25 cellular contexts compared by ENCODE assay signal in the genomic region with DNA sequence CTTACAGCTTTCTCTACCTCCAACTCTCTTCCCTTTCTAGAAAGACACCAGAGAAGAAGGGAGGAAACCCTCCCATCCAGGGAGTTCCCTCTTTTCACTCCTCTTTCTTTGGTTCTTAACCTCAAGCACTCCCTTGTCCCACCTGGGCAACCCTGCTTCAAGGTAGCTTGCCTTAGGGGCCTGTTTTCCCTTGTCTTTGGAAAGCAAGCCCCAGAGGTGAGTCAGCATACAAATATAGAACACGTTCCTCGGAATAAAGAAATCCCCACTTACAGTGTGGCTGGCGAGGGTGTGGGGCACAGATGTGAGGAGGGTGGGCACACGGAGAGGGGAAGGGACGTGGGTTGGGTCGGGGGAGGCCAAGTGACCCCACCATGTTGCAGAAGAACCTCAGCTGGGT. TPM values are rescaled to one million over a fixed set of nuclear protein-coding genes. Genes with fewer than 3 reads are reported as not detected.
A peak's percentile ranks its signal among the peaks of the same experiment; 100 is the strongest.
DNase-seq lines count a peak whose midpoint lies in the region; ATAC-seq and TF ChIP-seq lines count a peak whose summit lies in the region.
"Had no signal": no experiment of that assay in that cellular context is flagged by ENCODE, and none has a peak within 500 bp of the region (broad histone marks: within the 10 kb centered on the region; RNA-seq: fewer than 3 reads in every experiment).

No MANE protein-coding gene starts in this region.

- intact Hi-C loops in psoas muscle (cut with DNase I), result no loop called here
- intact Hi-C loops in dorsolateral prefrontal cortex (cut with DNase I), result loop anchor here in 1 of 2 donors (10.0 kb wide), 1 partner anchor 393 kb away; no protein-coding TSS in a partner anchor

- WGBS in psoas muscle, 3 donors, result 47 to 54% (median 53%) methylated on average over 6 of the region's 6 CpGs

- no peaks in the 10 kb centered on the region for H3K9me3 Mint-ChIP-seq in activated CD8-positive, alpha-beta memory T cell treated with anti-CD3 and anti-CD28 coated beads, Interleukin-2, amount 10 ng/mL, durations not matched to agents 7 days and 5 days (ENCODE audit: low read depth)
- H3K9me3 Mint-ChIP-seq: dendritic cell treated with granulocyte-macrophage colony-stimulating factor and Interleukin-4, amounts not matched to agents 40 ng/mL and 50 ng/mL, for 4 days; memory B cell had no signal

- TF ChIP-seq CTCF in RWPE2 (IDR thresholded peaks at IDR 0.05; ENCODE audit: poor library complexity, severe bottlenecking), result no peak
- no peak for TF ChIP-seq CTCF in epithelial cell of esophagus (IDR thresholded peaks at IDR 0.05; ENCODE audit: insufficient read depth, low read depth, low read length, missing control alignments)
- no peak for TF ChIP-seq CTCF in psoas muscle (IDR thresholded peaks at IDR 0.05)
- no peak for TF ChIP-seq CTCF in dorsolateral prefrontal cortex (IDR thresholded peaks at IDR 0.05 in 54 of 56, conservative IDR thresholded peaks at IDR 0.05 in 2 of 56; ENCODE audit: low read depth in 1 of 56, partially characterized antibody in 56 of 56)

- no peak for ATAC-seq in activated CD8-positive, alpha-beta memory T cell treated with anti-CD3 and anti-CD28 coated beads, Interleukin-2, amount 10 ng/mL, durations not matched to agents 7 days and 5 days
- peak; percentile 61; the same call in 1 of the 3 replicates for ATAC-seq in RWPE2 (ENCODE audit: low read depth)
- ATAC-seq in psoas muscle, result peak; percentile 71 to 83 (median 82)
- no peak for ATAC-seq in GM21717 (IDR thresholded peaks at IDR 0.05; ENCODE audit: unreplicated experiment)
- ATAC-seq: activated CD4-positive, alpha-beta T cell treated with anti-CD3 and anti-CD28 coated beads for 36 hours; stimulated activated naive CD8-positive, alpha-beta T cell treated with anti-CD3 and anti-CD28 coated beads, Interleukin-15, Interleukin-2, amounts not matched to agents 100 U/mL and 50 U/mL, for 24 hours; T-helper 17 cell had no signal

- H3K36me3 ChIP-seq in RWPE2 (ENCODE audit: low read depth) (no peaks in the 10 kb centered on the region), psoas muscle (ENCODE audit: insufficient read depth in 1 of 2, low read depth in 1 of 2) (no peaks in the 10 kb centered on the region)
- H3K36me3 ChIP-seq: cardiac muscle cell, neutrophil had no signal

- H3K4me1 ChIP-seq in RWPE2 (ENCODE audit: insufficient read depth, poor library complexity, severe bottlenecking), result no peaks in the 10 kb centered on the region
- peaks cover 8% of the 10 kb centered on the region for H3K4me1 ChIP-seq in psoas muscle

- H3K27me3 ChIP-seq in RWPE2 (ENCODE audit: insufficient read depth, poor library complexity, severe bottlenecking) (no peaks in the 10 kb centered on the region), psoas muscle (ENCODE audit: insufficient read depth in 3 of 3, low read length in 2 of 3) (no peaks in the 10 kb centered on the region), dorsolateral prefrontal cortex (no peaks in the 10 kb centered on the region)
- H3K27me3 ChIP-seq: cardiac muscle cell, neutrophil had no signal

- no peak overlapping the region for H3K27ac Mint-ChIP-seq in activated CD8-positive, alpha-beta memory T cell treated with anti-CD3 and anti-CD28 coated beads, Interleukin-2, amount 10 ng/mL, durations not matched to agents 7 days and 5 days
- H3K27ac Mint-ChIP-seq: activated CD4-positive, alpha-beta T cell treated with anti-CD3 and anti-CD28 coated beads for 36 hours; dendritic cell treated with granulocyte-macrophage colony-stimulating factor and Interleukin-4, amounts not matched to agents 40 ng/mL and 50 ng/mL, for 4 days; memory B cell; T-helper 17 cell had no signal

- peaks cover 24% of the 10 kb centered on the region for H3K4me1 Mint-ChIP-seq in activated CD8-positive, alpha-beta memory T cell treated with anti-CD3 and anti-CD28 coated beads, Interleukin-2, amount 10 ng/mL, durations not matched to agents 7 days and 5 days
- H3K4me1 Mint-ChIP-seq: memory B cell, T-helper 17 cell had no signal

- H3K36me3 Mint-ChIP-seq in activated CD8-positive, alpha-beta memory T cell treated with anti-CD3 and anti-CD28 coated beads, Interleukin-2, amount 10 ng/mL, durations not matched to agents 7 days and 5 days, result no peaks in the 10 kb centered on the region
- H3K36me3 Mint-ChIP-seq: memory B cell had no signal

- H3K27ac ChIP-seq in RWPE2 (ENCODE audit: poor library complexity, severe bottlenecking), result no peak overlapping the region
- no peak overlapping the region for H3K27ac ChIP-seq in psoas muscle
- H3K27ac ChIP-seq in dorsolateral prefrontal cortex, result no peak overlapping the region
- H3K27ac ChIP-seq: cardiac muscle cell, neutrophil had no signal

- H3K4me3 Mint-ChIP-seq in activated CD8-positive, alpha-beta memory T cell treated with anti-CD3 and anti-CD28 coated beads, Interleukin-2, amount 10 ng/mL, durations not matched to agents 7 days and 5 days, result no peak overlapping the region
- H3K4me3 Mint-ChIP-seq: activated CD4-positive, alpha-beta T cell treated with anti-CD3 and anti-CD28 coated beads for 36 hours; dendritic cell treated with granulocyte-macrophage colony-stimulating factor and Interleukin-4, amounts not matched to agents 40 ng/mL and 50 ng/mL, for 4 days; memory B cell; T-helper 17 cell had no signal

- no peak overlapping the region for H3K4me3 ChIP-seq in RWPE2 (ENCODE audit: severe bottlenecking)
- H3K4me3 ChIP-seq in epithelial cell of esophagus (ENCODE audit: low read length), result no peak overlapping the region
- no peak overlapping the region for H3K4me3 ChIP-seq in psoas muscle
- H3K4me3 ChIP-seq in dorsolateral prefrontal cortex, result no peak overlapping the region
- H3K4me3 ChIP-seq: cardiac muscle cell had no signal

- no peaks in the 10 kb centered on the region for H3K9me3 ChIP-seq in RWPE2 (ENCODE audit: severe bottlenecking)
- no peaks in the 10 kb centered on the region for H3K9me3 ChIP-seq in psoas muscle
- H3K9me3 ChIP-seq: neutrophil had no signal

- CTCF ChIA-PET in activated CD8-positive, alpha-beta memory T cell treated with anti-CD3 and anti-CD28 coated beads, Interleukin-2, amount 10 ng/mL, durations not matched to agents 7 days and 5 days (lab: Charles Lee), result interaction anchor here (1.2 to 1.7 kb wide), 2 partner anchors 10 to 413 kb away, joined by 4 to 5 read pairs; no protein-coding TSS in a partner anchor

- peaks cover 7% of the 10 kb centered on the region for H3K27me3 Mint-ChIP-seq in activated CD8-positive, alpha-beta memory T cell treated with anti-CD3 and anti-CD28 coated beads, Interleukin-2, amount 10 ng/mL, durations not matched to agents 7 days and 5 days
- H3K27me3 Mint-ChIP-seq: activated CD4-positive, alpha-beta T cell treated with anti-CD3 and anti-CD28 coated beads for 36 hours had no signal

- DNase-seq in activated CD8-positive, alpha-beta memory T cell treated with anti-CD3 and anti-CD28 coated beads, Interleukin-2, amount 10 ng/mL, durations not matched to agents 7 days and 5 days, result peak; percentile 18
- no peak for DNase-seq in activated CD8-positive, alpha-beta memory T cell treated with anti-CD3 and anti-CD28 coated beads, Interleukin-2, amount 50 U/mL, for 48 hours
- DNase-seq in RWPE2 (ENCODE audit: low spot score) (no peak), epithelial cell of esophagus (ENCODE audit: low read depth) (peak; percentile 51), psoas muscle (no peak), dorsolateral prefrontal cortex (no peak), DMS 273 treated with DMSO at 0.1 percent for 48 hours (lab: John Stamatoyannopoulos, UW) (no peak)
- DNase-seq: 8988T; activated CD4-positive, alpha-beta T cell treated with anti-CD3 and anti-CD28 coated beads for 36 hours; activated effector memory CD4-positive, alpha-beta T cell treated with anti-CD3 and anti-CD28 coated beads, Interleukin-2, amount 50 U/mL, for 16 hours; activated T-cell treated with anti-CD3 and anti-CD28 coated beads, Interleukin-2, amount 50 U/mL, for 1 hour; HCEC 1CT; Karpas-422; NCI-H1417 treated with DMSO at 0.1 percent for 48 hours; NCI-H2081 treated with DMSO at 0.1 percent for 48 hours; NCI-H345; NCI-H748 treated with DMSO at 0.1 percent for 48 hours; stimulated activated naive CD8-positive, alpha-beta T cell treated with anti-CD3 and anti-CD28 coated beads, Interleukin-15, Interleukin-2, amounts not matched to agents 100 U/mL and 50 U/mL, for 24 hours; T-helper 17 cell had no signal

RNA-seq across cellular contexts. Expression of a gene that starts 26.1 kb away (rescaled TPM):
- total RNA-seq in activated CD8-positive, alpha-beta memory T cell treated with anti-CD3 and anti-CD28 coated beads, Interleukin-2, amount 10 ng/mL, durations not matched to agents 7 days and 5 days, result not detected
- under 1 TPM in 3 of 4 donors, not detected in 1; 0.40 to 0.44 (median 0.42) TPM for total RNA-seq in psoas muscle
- polyA plus RNA-seq in psoas muscle, result under 1 TPM; 0.12 to 0.95 (median 0.13) TPM
- 1 to 10 TPM in 30 of 120 experiments, under 1 TPM in 55, not detected in 35; 0.37 to 2.8 (median 0.85) TPM for total RNA-seq in dorsolateral prefrontal cortex
- total RNA-seq: activated CD4-positive, alpha-beta T cell treated with anti-CD3 and anti-CD28 coated beads for 36 hours; pulmonary artery endothelial cell; T-helper 17 cell had no signal

RNA-seq across cellular contexts. Expression of a gene that starts 37.6 kb away (rescaled TPM):
- total RNA-seq in activated CD8-positive, alpha-beta memory T cell treated with anti-CD3 and anti-CD28 coated beads, Interleukin-2, amount 10 ng/mL, durations not matched to agents 7 days and 5 days, result 1 to 10 TPM; 3.4 to 6.7 TPM
- total RNA-seq in psoas muscle (10 to 100 TPM; 25.5 to 32.9 (median 30.4) TPM), dorsolateral prefrontal cortex (10 to 100 TPM; 12.5 to 51.6 (median 27.4) TPM)
- 10 to 100 TPM in 1 of 3 donors, 1 to 10 TPM in 2; 6.5 to 19.8 (median 7.6) TPM for polyA plus RNA-seq in psoas muscle

Comparison
In these comparisons a context has a peak if more than half of its experiments do, and no peak if none do; other contexts are left out.
1. DNase-seq: peak in activated CD8-positive, alpha-beta memory T cell treated with anti-CD3 and anti-CD28 coated beads, Interleukin-2, amount 10 ng/mL, durations not matched to agents 7 days and 5 days (single experiment) and epithelial cell of esophagus (single experiment); none in activated CD8-positive, alpha-beta memory T cell treated with anti-CD3 and anti-CD28 coated beads, Interleukin-2, amount 50 U/mL, for 48 hours (single experiment), RWPE2 (single experiment), psoas muscle (0 of 2), dorsolateral prefrontal cortex (0 of 10) and DMS 273 treated with DMSO at 0.1 percent for 48 hours (single experiment).
2. ATAC-seq: peak in RWPE2 (single experiment) and psoas muscle (4 of 4); none in activated CD8-positive, alpha-beta memory T cell treated with anti-CD3 and anti-CD28 coated beads, Interleukin-2, amount 10 ng/mL, durations not matched to agents 7 days and 5 days (single experiment) and GM21717 (single experiment).